3 cellular contexts compared by ENCODE assay signal in the genomic region with DNA sequence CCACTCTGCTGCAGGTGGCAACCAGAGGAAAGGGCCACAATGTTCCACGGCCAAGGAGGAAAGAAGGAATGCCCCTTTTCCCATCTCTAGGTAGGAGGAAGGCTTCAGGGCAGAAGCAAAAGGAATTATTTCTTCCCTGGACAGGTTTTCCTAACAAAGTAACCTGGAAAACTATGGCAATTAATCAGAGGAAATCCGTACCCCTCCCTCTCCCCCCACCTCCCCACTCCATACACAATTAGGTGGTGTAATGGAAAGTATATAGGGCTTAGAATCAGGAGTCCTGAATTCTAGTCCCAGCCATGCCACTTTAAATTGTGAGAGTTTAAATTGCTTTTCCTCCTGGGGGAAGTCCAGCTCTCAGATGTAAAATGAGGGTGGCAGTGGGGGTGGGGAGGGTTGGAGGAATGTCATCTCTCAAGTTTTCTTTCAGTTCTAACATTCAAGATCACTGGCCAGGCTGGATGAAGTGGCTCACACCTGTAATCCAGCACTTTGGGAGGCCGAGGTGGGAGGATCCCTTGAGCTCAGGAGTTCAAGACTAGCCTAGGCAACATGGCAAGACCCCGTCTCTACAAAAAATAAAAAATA.
A peak's percentile ranks its signal among the peaks of the same experiment; 100 is the strongest.
TF ChIP-seq lines count a peak whose summit lies in the region.

No MANE protein-coding gene starts in this region.

TF ChIP-seq in A549, 52 proteins besides CTCF, POLR2A, EP300 and RAD21:
- no peak for TF ChIP-seq GATA3 (IDR thresholded peaks at IDR 0.05; ENCODE audit: borderline replicate concordance)
- no peak for TF ChIP-seq CHD4 (IDR thresholded peaks at IDR 0.05; ENCODE audit: borderline replicate concordance)
- TF ChIP-seq TP53 (CRISPR knock-in tag; IDR thresholded peaks at IDR 0.05) = no peak
- TF ChIP-seq MAFK (IDR thresholded peaks at IDR 0.05; ENCODE audit: partially characterized antibody) = no peak
- TF ChIP-seq, protein P1, sequence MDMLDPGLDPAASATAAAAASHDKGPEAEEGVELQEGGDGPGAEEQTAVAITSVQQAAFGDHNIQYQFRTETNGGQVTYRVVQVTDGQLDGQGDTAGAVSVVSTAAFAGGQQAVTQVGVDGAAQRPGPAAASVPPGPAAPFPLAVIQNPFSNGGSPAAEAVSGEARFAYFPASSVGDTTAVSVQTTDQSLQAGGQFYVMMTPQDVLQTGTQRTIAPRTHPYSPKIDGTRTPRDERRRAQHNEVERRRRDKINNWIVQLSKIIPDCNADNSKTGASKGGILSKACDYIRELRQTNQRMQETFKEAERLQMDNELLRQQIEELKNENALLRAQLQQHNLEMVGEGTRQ (IDR thresholded peaks at IDR 0.05) = no peak
- TF ChIP-seq EHMT2 (IDR thresholded peaks at IDR 0.05; ENCODE audit: low read depth) = no peak
- TF ChIP-seq, protein P2, sequence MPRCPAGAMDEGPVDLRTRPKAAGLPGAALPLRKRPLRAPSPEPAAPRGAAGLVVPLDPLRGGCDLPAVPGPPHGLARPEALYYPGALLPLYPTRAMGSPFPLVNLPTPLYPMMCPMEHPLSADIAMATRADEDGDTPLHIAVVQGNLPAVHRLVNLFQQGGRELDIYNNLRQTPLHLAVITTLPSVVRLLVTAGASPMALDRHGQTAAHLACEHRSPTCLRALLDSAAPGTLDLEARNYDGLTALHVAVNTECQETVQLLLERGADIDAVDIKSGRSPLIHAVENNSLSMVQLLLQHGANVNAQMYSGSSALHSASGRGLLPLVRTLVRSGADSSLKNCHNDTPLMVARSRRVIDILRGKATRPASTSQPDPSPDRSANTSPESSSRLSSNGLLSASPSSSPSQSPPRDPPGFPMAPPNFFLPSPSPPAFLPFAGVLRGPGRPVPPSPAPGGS (IDR thresholded peaks at IDR 0.05) = no peak
- no peak for TF ChIP-seq FOXS1 (CRISPR knock-in tag; IDR thresholded peaks at IDR 0.05)
- TF ChIP-seq, protein P3, sequence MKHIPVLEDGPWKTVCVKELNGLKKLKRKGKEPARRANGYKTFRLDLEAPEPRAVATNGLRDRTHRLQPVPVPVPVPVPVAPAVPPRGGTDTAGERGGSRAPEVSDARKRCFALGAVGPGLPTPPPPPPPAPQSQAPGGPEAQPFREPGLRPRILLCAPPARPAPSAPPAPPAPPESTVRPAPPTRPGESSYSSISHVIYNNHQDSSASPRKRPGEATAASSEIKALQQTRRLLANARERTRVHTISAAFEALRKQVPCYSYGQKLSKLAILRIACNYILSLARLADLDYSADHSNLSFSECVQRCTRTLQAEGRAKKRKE (CRISPR knock-in tag; IDR thresholded peaks at IDR 0.05; ENCODE audit: low read depth) = no peak
- no peak for TF ChIP-seq HOXA7 (CRISPR knock-in tag; IDR thresholded peaks at IDR 0.05)

TF ChIP-seq in HEK293, 187 proteins besides CTCF, POLR2A, EP300 and RAD21:
- no peak for TF ChIP-seq ZNF19 (tag by site-specific recombination; IDR thresholded peaks at IDR 0.05; ENCODE audit: low read depth)
- TF ChIP-seq ZNF341 (tag by site-specific recombination; IDR thresholded peaks at IDR 0.05; ENCODE audit: low read depth) = peak; percentile 73
- no peak for TF ChIP-seq ZNF433 (tag by site-specific recombination; IDR thresholded peaks at IDR 0.05; ENCODE audit: low read depth)
- no peak for TF ChIP-seq ZNF629 (tag by site-specific recombination; IDR thresholded peaks at IDR 0.05)
- no peak for TF ChIP-seq ZNF654 (tag by site-specific recombination; IDR thresholded peaks at IDR 0.05; ENCODE audit: low read depth)

TF ChIP-seq in neural cell, 6 proteins besides CTCF, POLR2A, EP300 and RAD21:
- TF ChIP-seq, protein P4, sequence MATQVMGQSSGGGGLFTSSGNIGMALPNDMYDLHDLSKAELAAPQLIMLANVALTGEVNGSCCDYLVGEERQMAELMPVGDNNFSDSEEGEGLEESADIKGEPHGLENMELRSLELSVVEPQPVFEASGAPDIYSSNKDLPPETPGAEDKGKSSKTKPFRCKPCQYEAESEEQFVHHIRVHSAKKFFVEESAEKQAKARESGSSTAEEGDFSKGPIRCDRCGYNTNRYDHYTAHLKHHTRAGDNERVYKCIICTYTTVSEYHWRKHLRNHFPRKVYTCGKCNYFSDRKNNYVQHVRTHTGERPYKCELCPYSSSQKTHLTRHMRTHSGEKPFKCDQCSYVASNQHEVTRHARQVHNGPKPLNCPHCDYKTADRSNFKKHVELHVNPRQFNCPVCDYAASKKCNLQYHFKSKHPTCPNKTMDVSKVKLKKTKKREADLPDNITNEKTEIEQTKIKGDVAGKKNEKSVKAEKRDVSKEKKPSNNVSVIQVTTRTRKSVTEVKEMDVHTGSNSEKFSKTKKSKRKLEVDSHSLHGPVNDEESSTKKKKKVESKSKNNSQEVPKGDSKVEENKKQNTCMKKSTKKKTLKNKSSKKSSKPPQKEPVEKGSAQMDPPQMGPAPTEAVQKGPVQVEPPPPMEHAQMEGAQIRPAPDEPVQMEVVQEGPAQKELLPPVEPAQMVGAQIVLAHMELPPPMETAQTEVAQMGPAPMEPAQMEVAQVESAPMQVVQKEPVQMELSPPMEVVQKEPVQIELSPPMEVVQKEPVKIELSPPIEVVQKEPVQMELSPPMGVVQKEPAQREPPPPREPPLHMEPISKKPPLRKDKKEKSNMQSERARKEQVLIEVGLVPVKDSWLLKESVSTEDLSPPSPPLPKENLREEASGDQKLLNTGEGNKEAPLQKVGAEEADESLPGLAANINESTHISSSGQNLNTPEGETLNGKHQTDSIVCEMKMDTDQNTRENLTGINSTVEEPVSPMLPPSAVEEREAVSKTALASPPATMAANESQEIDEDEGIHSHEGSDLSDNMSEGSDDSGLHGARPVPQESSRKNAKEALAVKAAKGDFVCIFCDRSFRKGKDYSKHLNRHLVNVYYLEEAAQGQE (IDR thresholded peaks at IDR 0.05; ENCODE audit: borderline replicate concordance) = no peak
- TF ChIP-seq POLR2AphosphoS5 (IDR thresholded peaks at IDR 0.05) (no peak), SMC3 (conservative IDR thresholded peaks at IDR 0.05; ENCODE audit: poor library complexity) (no peak), EZH2 (IDR thresholded peaks at IDR 0.05; ENCODE audit: borderline replicate concordance, insufficient read depth, low read length, poor library complexity, severe bottlenecking) (no peak), MXI1 (conservative IDR thresholded peaks at IDR 0.05; ENCODE audit: poor library complexity, severe bottlenecking) (no peak), TAF1 (IDR thresholded peaks at IDR 0.05; ENCODE audit: low read depth) (no peak)
